11 cellular contexts compared by ENCODE assay signal in genomic region chr12:10215451-10215850, GRCh38. TPM values are rescaled to one million over a fixed set of nuclear protein-coding genes. Genes with fewer than 3 reads are reported as not detected.
DNase-seq lines count a peak whose midpoint lies in the region; ATAC-seq, FAIRE-seq and TF ChIP-seq lines count a peak whose summit lies in the region.
"Had no signal": no experiment of that assay in that cellular context is flagged by ENCODE, and none has a peak within 500 bp of the region (broad histone marks: within the 10 kb centered on the region; RNA-seq: fewer than 3 reads in every experiment).

No MANE protein-coding gene starts in this region.

- ATAC-seq in left lobe of liver (no peak), GM18870 (IDR thresholded peaks at IDR 0.05; ENCODE audit: unreplicated experiment) (no peak)

- TF ChIP-seq POLR2A in H1 (IDR thresholded peaks at IDR 0.05; ENCODE audit: control extremely low read depth in 1 of 2, low read depth in 2 of 2, low read length in 2 of 2), result no peak

- H3K4me3 ChIP-seq in BJ (ENCODE audit: low read depth, low read length) (peak overlapping the region; percentile 98), Loucy (ENCODE audit: low read length, poor library complexity, severe bottlenecking) (peak overlapping the region; percentile 76), H1 (ENCODE audit: extremely low read depth in 1 of 4, insufficient read depth in 2 of 4, low read depth in 3 of 4, low read length in 4 of 4) (peak overlapping the region in 1 of 4 experiments; percentile 97; a peak in 1 of 8 replicates)

- H2BK120ac ChIP-seq in H1 (replicated peaks; ENCODE audit: low read depth, low read length), result no peak overlapping the region

- H4K20me1 ChIP-seq in Loucy (ENCODE audit: insufficient read depth, low read length, poor library complexity, severe bottlenecking) (no peaks in the 10 kb centered on the region), H1 (replicated peaks in 1 of 2; ENCODE audit: control insufficient read depth in 1 of 2, insufficient read depth in 2 of 2, low read length in 2 of 2) (no peaks in the 10 kb centered on the region)

- no peak for FAIRE-seq in H1 (lab: Jason Lieb, UNC)

- no peak overlapping the region for H4K8ac ChIP-seq in H1 (ENCODE audit: extremely low read depth, insufficient read depth, low read length)

- H3K9me3 ChIP-seq in Loucy (ENCODE audit: insufficient read depth, low read depth, low read length), result no peaks in the 10 kb centered on the region
- no peaks in the 10 kb centered on the region for H3K9me3 ChIP-seq in H1 (ENCODE audit: insufficient read depth in 2 of 2, low read depth in 1 of 2, low read length in 1 of 2)

- peak overlapping the region; percentile 64 for H3K4me3 Mint-ChIP-seq in nephron progenitor cell

- H2AFZ ChIP-seq in Loucy (ENCODE audit: low read length), result no peak overlapping the region
- no peak overlapping the region for H2AFZ ChIP-seq in H1 (ENCODE audit: low read length)

- 61% methylated on average over 2 of the region's 2 CpGs; no CpG with 5 or more reads in 1 of the 2 experiments for WGBS in H1 (ENCODE audit: extremely low coverage in 1 of 2, insufficient coverage in 1 of 2, insufficient read length in 1 of 2, insufficient replicate concordance in 2 of 2, low coverage in 1 of 2, low lambda C conversion rate in 2 of 2, missing lambda C conversion rate in 1 of 2), 2 experiments

- POLR2A ChIA-PET in BJ (lab: Charles Lee) (no interaction called here), H1 (lab: Charles Lee; ENCODE audit: partially characterized antibody) (interaction anchor here (1.2 to 2.0 kb wide), 2 partner anchors 8 to 503 kb away, joined by 3 to 13 read pairs; no protein-coding TSS in a partner anchor)

- H3K14ac ChIP-seq in H1 (ENCODE audit: insufficient read length), result no peak overlapping the region

- TF ChIP-seq RAD21 in H1 (IDR thresholded peaks at IDR 0.05 in 1 of 2, conservative IDR thresholded peaks at IDR 0.05 in 1 of 2; ENCODE audit: low read depth in 2 of 2, low read length in 2 of 2), result no peak

- peaks cover 15% of the 10 kb centered on the region for H3K36me3 Mint-ChIP-seq in nephron progenitor cell (ENCODE audit: low read depth)

- H3K27me3 ChIP-seq in BJ (ENCODE audit: control insufficient read depth, insufficient read depth, low read length), result no peaks in the 10 kb centered on the region
- H3K27me3 ChIP-seq in Loucy (ENCODE audit: insufficient read depth, low read length, poor library complexity, severe bottlenecking), result no peaks in the 10 kb centered on the region
- no peaks in the 10 kb centered on the region for H3K27me3 ChIP-seq in H1 (replicated peaks in 1 of 4; ENCODE audit: control insufficient read depth in 3 of 4, extremely low read depth in 1 of 4, insufficient read depth in 3 of 4, low read length in 3 of 4)

- H2BK12ac ChIP-seq in H1 (ENCODE audit: low read depth, low read length), result no peak overlapping the region

- no peak overlapping the region for H2BK5ac ChIP-seq in H1 (ENCODE audit: low read depth, low read length)

- no peaks in the 10 kb centered on the region for H3F3A ChIP-seq in Loucy (ENCODE audit: low read depth)

- H2BK20ac ChIP-seq in H1 (ENCODE audit: low read length), result no peak overlapping the region

- H3K9me2 ChIP-seq in Loucy (replicated peaks; ENCODE audit: low read depth, low read length), result no peaks in the 10 kb centered on the region

- peaks cover 15% of the 10 kb centered on the region for H3K4me1 ChIP-seq in Loucy (ENCODE audit: insufficient read depth, low read length, poor library complexity, severe bottlenecking)
- H3K4me1 ChIP-seq in H1 (replicated peaks in 1 of 4; ENCODE audit: control insufficient read depth in 3 of 4, insufficient read depth in 4 of 4, low read length in 3 of 4), result peaks cover 0 to 10% (median 3%) of the 10 kb centered on the region in 4 experiments; a peak in 5 of 7 replicates

- H3K18ac ChIP-seq in H1 (ENCODE audit: extremely low read depth, low read length), result no peak overlapping the region

- no peak overlapping the region for H4K91ac ChIP-seq in H1 (replicated peaks; ENCODE audit: insufficient read length, low read length)

- H2BK15ac ChIP-seq in H1 (ENCODE audit: low read length), result no peak overlapping the region

- DNase-seq in BJ (ENCODE audit: low read depth) (no peak), H1 (ENCODE audit: low read depth in 1 of 2, low spot score in 2 of 2) (no peak), nephron progenitor cell (no peak), activated gamma-delta T cell (lab: John Stamatoyannopoulos, UW) (no peak), NCI-H2196 treated with DMSO at 0.1 percent for 48 hours (lab: John Stamatoyannopoulos, UW; ENCODE audit: unreplicated experiment) (no peak), left lobe of liver (ENCODE audit: low spot score) (no peak)
- DNase-seq: COR-L47, erythroblast, NCI-H2171 treated with DMSO at 0.1 percent for 48 hours had no signal

- no peak overlapping the region for H2AK5ac ChIP-seq in H1 (ENCODE audit: low read depth, low read length)

- H3K27me3 Mint-ChIP-seq in nephron progenitor cell (ENCODE audit: low read depth, poor library complexity), result peaks cover 4% of the 10 kb centered on the region

- H3K4me2 ChIP-seq in Loucy (ENCODE audit: low read depth, low read length, poor library complexity, severe bottlenecking) (peak overlapping the region; percentile 71), H1 (ENCODE audit: insufficient read depth in 1 of 2, low read depth in 2 of 2, low read length in 2 of 2) (peak overlapping the region; percentile 72 to 94)

- H3K79me2 ChIP-seq in Loucy (ENCODE audit: insufficient read depth, low read length), result peaks cover 23% of the 10 kb centered on the region
- H3K79me2 ChIP-seq in H1 (ENCODE audit: control insufficient read depth in 1 of 2, insufficient read depth in 2 of 2, low read length in 2 of 2), result peaks cover 0 to 38% of the 10 kb centered on the region in 2 experiments; a peak in 3 of 4 replicates

- H3K4ac ChIP-seq in H1 (replicated peaks; ENCODE audit: insufficient read length, low read depth, low read length), result no peak overlapping the region

- no peak overlapping the region for H3K56ac ChIP-seq in H1 (replicated peaks; ENCODE audit: insufficient read length, low read depth, low read length)

- no peak overlapping the region for H3K23ac ChIP-seq in H1 (ENCODE audit: insufficient read length)

- no peak overlapping the region for H3K27ac Mint-ChIP-seq in nephron progenitor cell

- no peaks in the 10 kb centered on the region for H3K9me3 Mint-ChIP-seq in nephron progenitor cell

- no peak overlapping the region for H3K27ac ChIP-seq in H1 (ENCODE audit: low read depth, low read length)

- peaks cover 8% of the 10 kb centered on the region for H3K23me2 ChIP-seq in H1 (ENCODE audit: low read depth, low read length)

- peaks cover 29% of the 10 kb centered on the region for H3K4me1 Mint-ChIP-seq in nephron progenitor cell

- no peak for TF ChIP-seq EP300 in H1 (IDR thresholded peaks at IDR 0.05; ENCODE audit: borderline replicate concordance in 1 of 2, low read depth in 2 of 2, low read length in 2 of 2)

- peaks cover 2% of the 10 kb centered on the region; the same call in 1 of the 2 replicates for H3K79me1 ChIP-seq in H1 (ENCODE audit: low read depth, low read length)

- H3K9ac ChIP-seq in Loucy (ENCODE audit: low read depth, low read length, poor library complexity, severe bottlenecking), result peak overlapping the region; percentile 64
- no peak overlapping the region for H3K9ac ChIP-seq in H1 (replicated peaks in 1 of 4; ENCODE audit: extremely low read depth in 1 of 4, low read depth in 3 of 4, low read length in 3 of 4)

- no peak overlapping the region for H4K5ac ChIP-seq in H1 (ENCODE audit: insufficient read length, low read depth, low read length)

- CTCF ChIA-PET in BJ (lab: Yijun Ruan, JAX) (interaction anchor here (1.8 to 3.0 kb wide), 2 partner anchors 21 to 62 kb away, joined by 4 to 17 read pairs; no protein-coding TSS in a partner anchor), H1 (lab: Charles Lee; ENCODE audit: partially characterized antibody) (interaction anchor here (1.5 kb wide), 1 partner anchor 62 kb away, joined by 7 read pairs; no protein-coding TSS in a partner anchor)

- H3K36me3 ChIP-seq in BJ (ENCODE audit: control insufficient read depth, insufficient read depth, low read length), result peaks cover 15% of the 10 kb centered on the region
- peaks cover 5% of the 10 kb centered on the region; the same call in 1 of the 2 replicates for H3K36me3 ChIP-seq in Loucy (ENCODE audit: insufficient read depth, low read length)
- H3K36me3 ChIP-seq in H1 (ENCODE audit: control insufficient read depth in 2 of 4, insufficient read depth in 4 of 4, low read length in 3 of 4), result peaks cover 2 to 14% (median 9%) of the 10 kb centered on the region in 4 experiments; a peak in 7 of 8 replicates

- TF ChIP-seq CTCF in BJ (IDR thresholded peaks at IDR 0.05; ENCODE audit: insufficient read depth, low read depth, low read length) (no peak), Loucy (conservative IDR thresholded peaks at IDR 0.05; ENCODE audit: low read length) (no peak), H1 (IDR thresholded peaks at IDR 0.05; ENCODE audit: control extremely low read depth in 1 of 3, insufficient read depth in 1 of 3, low read depth in 1 of 3, low read length in 3 of 3) (no peak), nephron progenitor cell (IDR thresholded peaks at IDR 0.05) (no peak)

RNA-seq across cellular contexts. Expression of gene GABARAPL1, which starts 2.8 kb away (rescaled TPM):
- polyA plus RNA-seq in BJ (2011; rRNA removed), result 192 and 275 TPM in 2 replicates
- 88.9 and 118 TPM in 2 replicates for polyA minus RNA-seq in BJ (2011; rRNA and poly(A)+ RNA removed)
- 80.9 and 87.9 TPM in 2 replicates for total RNA-seq in H1 (2021; fragmentation: NEBNext Ultra II Directional; extraction: Animal tissue kit (Norgen Biotek cat#: 25700))
- polyA plus RNA-seq in H1 (2011; rRNA removed), result 35.9 and 56.1 TPM in 2 replicates
- polyA plus RNA-seq in H1 (2011; cell fraction: cytosol; rRNA removed), result 72.5 TPM
- polyA plus RNA-seq in H1 (2011; cell fraction: nucleus; rRNA removed), result 30.2 TPM
- polyA plus RNA-seq in H1 (2012, experiment 1 of 2), result 77.9 to 103 TPM (median 89.7 TPM) in 4 replicates
- polyA plus RNA-seq in H1 (2012, experiment 2 of 2), result 34.4 TPM
- 39.6 TPM for polyA plus RNA-seq in H1 (2013, experiment 1 of 2)
- polyA plus RNA-seq in H1 (2013, experiment 2 of 2), result 41.7 TPM
- 57.8 and 71.4 TPM in 2 replicates for polyA minus RNA-seq in H1 (2011; rRNA and poly(A)+ RNA removed)
- polyA minus RNA-seq in H1 (2011; cell fraction: cytosol; rRNA and poly(A)+ RNA removed), result 26.6 TPM
- polyA minus RNA-seq in H1 (2011; cell fraction: nucleus; rRNA and poly(A)+ RNA removed), result 35.1 TPM
- total RNA-seq in left lobe of liver, result 92.9 TPM

RNA-seq across cellular contexts. Expression of gene TMEM52B, which starts 36.6 kb away (rescaled TPM):
- 0.85 and 1.4 TPM in 2 replicates for polyA plus RNA-seq in BJ (2011; rRNA removed)
- 0.62 and 3.4 TPM in 2 replicates for polyA minus RNA-seq in BJ (2011; rRNA and poly(A)+ RNA removed)
- total RNA-seq in H1 (2021; fragmentation: NEBNext Ultra II Directional; extraction: Animal tissue kit (Norgen Biotek cat#: 25700)), result not detected in 2 replicates
- polyA plus RNA-seq in H1 (2011; rRNA removed), result not detected in 2 replicates
- not detected for polyA plus RNA-seq in H1 (2011; cell fraction: cytosol; rRNA removed)
- not detected for polyA plus RNA-seq in H1 (2011; cell fraction: nucleus; rRNA removed)
- not detected in 4 replicates for polyA plus RNA-seq in H1 (2012, experiment 1 of 2)
- not detected for polyA plus RNA-seq in H1 (2012, experiment 2 of 2)
- polyA plus RNA-seq in H1 (2013, experiment 1 of 2), result not detected
- polyA plus RNA-seq in H1 (2013, experiment 2 of 2), result not detected
- not detected in 2 replicates for polyA minus RNA-seq in H1 (2011; rRNA and poly(A)+ RNA removed)
- polyA minus RNA-seq in H1 (2011; cell fraction: cytosol; rRNA and poly(A)+ RNA removed), result not detected
- polyA minus RNA-seq in H1 (2011; cell fraction: nucleus; rRNA and poly(A)+ RNA removed), result not detected
- total RNA-seq in left lobe of liver, result not detected

RNA-seq across cellular contexts. Expression of gene OLR1, which starts 43.5 kb away (rescaled TPM):
- polyA plus RNA-seq in BJ (2011; rRNA removed) (6.9 and 9.1 TPM in 2 replicates), H1 (2011; rRNA removed) (not detected in 2 replicates)
- 3.1 and 4.4 TPM in 2 replicates for polyA minus RNA-seq in BJ (2011; rRNA and poly(A)+ RNA removed)
- not detected in 2 replicates for total RNA-seq in H1 (2021; fragmentation: NEBNext Ultra II Directional; extraction: Animal tissue kit (Norgen Biotek cat#: 25700))
- polyA plus RNA-seq in H1 (2011; cell fraction: cytosol; rRNA removed), result not detected
- not detected for polyA plus RNA-seq in H1 (2011; cell fraction: nucleus; rRNA removed)
- not detected in 4 replicates for polyA plus RNA-seq in H1 (2012, experiment 1 of 2)
- polyA plus RNA-seq in H1 (2012, experiment 2 of 2), result not detected
- not detected for polyA plus RNA-seq in H1 (2013, experiment 1 of 2)
- not detected for polyA plus RNA-seq in H1 (2013, experiment 2 of 2)
- polyA minus RNA-seq in H1 (2011; rRNA and poly(A)+ RNA removed), result not detected in 2 replicates
- polyA minus RNA-seq in H1 (2011; cell fraction: cytosol; rRNA and poly(A)+ RNA removed), result 0.88 TPM
- 0.80 TPM for polyA minus RNA-seq in H1 (2011; cell fraction: nucleus; rRNA and poly(A)+ RNA removed)
- 0.50 TPM for total RNA-seq in left lobe of liver
